12 cellular contexts compared by ENCODE assay signal in the genomic region with DNA sequence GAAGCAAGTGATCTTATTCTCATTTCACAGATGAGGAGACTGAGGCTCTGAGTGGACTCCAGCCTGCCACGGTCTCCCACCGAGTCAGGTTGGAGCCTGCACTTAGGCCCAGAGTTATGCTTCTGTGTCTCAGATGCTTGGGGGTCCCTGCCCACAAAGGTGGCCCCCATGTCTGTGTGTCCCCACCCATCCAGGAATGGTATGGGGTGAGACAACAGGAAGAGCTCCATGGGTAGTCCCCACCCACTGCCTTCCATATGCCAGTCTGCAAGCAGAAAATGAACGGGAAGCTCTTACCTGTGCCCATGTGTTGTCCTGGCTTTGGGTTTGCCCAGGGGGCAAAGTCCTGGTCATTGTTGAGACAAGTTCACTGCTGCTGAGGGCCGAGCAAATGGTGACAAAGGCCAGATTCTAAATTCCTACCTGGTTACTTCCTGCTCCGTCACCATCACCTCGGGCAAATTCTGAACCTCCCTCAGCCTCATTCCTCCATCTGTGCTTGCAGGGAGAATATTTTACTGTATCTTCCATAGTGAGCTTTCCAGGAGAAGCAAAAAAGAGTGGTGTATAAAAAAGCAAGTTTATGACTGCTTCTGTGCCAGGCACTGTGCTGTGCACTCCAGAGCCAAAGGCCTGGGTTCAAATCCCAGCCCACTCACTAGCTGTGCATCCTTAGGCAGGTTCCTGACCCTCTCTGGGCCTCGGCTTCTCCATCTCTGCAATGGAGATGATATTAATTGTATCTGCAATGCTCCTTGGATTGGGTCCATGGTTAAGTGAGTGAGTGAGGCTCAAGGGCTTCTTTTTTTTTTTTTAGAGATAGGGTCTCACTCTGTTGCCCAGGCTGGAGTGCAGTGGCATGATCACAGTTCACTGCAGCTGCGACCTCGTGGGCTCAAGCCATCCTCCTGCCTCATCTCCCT. TPM values are rescaled to one million over a fixed set of nuclear protein-coding genes. Genes with fewer than 3 reads are reported as not detected.
DNase-seq lines count a peak whose midpoint lies in the region; ATAC-seq and TF ChIP-seq lines count a peak whose summit lies in the region.
"Had no signal": no experiment of that assay in that cellular context is flagged by ENCODE, and none has a peak within 500 bp of the region (broad histone marks: within the 10 kb centered on the region; RNA-seq: fewer than 3 reads in every experiment).

No MANE protein-coding gene starts in this region.

- no peaks in the 10 kb centered on the region for H3K9me3 Mint-ChIP-seq in activated CD4-positive, alpha-beta memory T cell treated with anti-CD3 and anti-CD28 coated beads for 36 hours

- peaks cover 47% of the 10 kb centered on the region for H3K36me3 Mint-ChIP-seq in activated CD4-positive, alpha-beta memory T cell treated with anti-CD3 and anti-CD28 coated beads for 36 hours

- no peaks in the 10 kb centered on the region for H3K36me3 ChIP-seq in HEK293 (ENCODE audit: control insufficient read depth in 2 of 2, insufficient read depth in 1 of 2, low read length in 2 of 2)
- H3K36me3 ChIP-seq in esophagus muscularis mucosa, result peaks cover 0 to 5% (median 0%) of the 10 kb centered on the region in 4 donors
- H3K36me3 ChIP-seq in rectal smooth muscle tissue (ENCODE audit: control insufficient read depth, insufficient read depth, low read length), result no peaks in the 10 kb centered on the region

- peaks cover 91% of the 10 kb centered on the region for H3K4me1 Mint-ChIP-seq in activated CD4-positive, alpha-beta memory T cell treated with anti-CD3 and anti-CD28 coated beads for 36 hours (ENCODE audit: low read depth)

- no peak for ATAC-seq in HG03097 (IDR thresholded peaks at IDR 0.05; ENCODE audit: low FRiP score, unreplicated experiment)
- ATAC-seq: Panc1 had no signal

- no peaks in the 10 kb centered on the region for H3K27me3 ChIP-seq in esophagus muscularis mucosa
- H3K27me3 ChIP-seq in rectal smooth muscle tissue (ENCODE audit: control insufficient read depth, insufficient read depth, low read length), result no peaks in the 10 kb centered on the region

- H3K27me3 Mint-ChIP-seq in activated CD4-positive, alpha-beta memory T cell treated with anti-CD3 and anti-CD28 coated beads for 36 hours, result no peaks in the 10 kb centered on the region

- peak overlapping the region; percentile 66 for H3K27ac Mint-ChIP-seq in activated CD4-positive, alpha-beta memory T cell treated with anti-CD3 and anti-CD28 coated beads for 36 hours

- intact Hi-C loops in activated CD4-positive, alpha-beta memory T cell treated with anti-CD3 and anti-CD28 coated beads for 36 hours (cut with micrococcal nuclease), result no loop called here
- intact Hi-C loops in esophagus muscularis mucosa (cut with DNase I), result no loop called here
- intact Hi-C loops in head of caudate nucleus (cut with DNase I), result no loop called here

- TF ChIP-seq CTCF in HEK293 (tag by site-specific recombination; IDR thresholded peaks at IDR 0.05), result no peak
- no peak for TF ChIP-seq CTCF in esophagus muscularis mucosa (IDR thresholded peaks at IDR 0.05)

- POLR2A ChIA-PET in HEK293 (lab: Yijun Ruan, JAX), result no interaction called here
- POLR2A ChIA-PET in activated CD4-positive, alpha-beta memory T cell treated with anti-CD3 and anti-CD28 coated beads for 36 hours (lab: Charles Lee), result interaction anchor here (0.6 to 1.1 kb wide), 2 partner anchors 13 to 88 kb away, joined by 3 to 4 read pairs; no protein-coding TSS in a partner anchor

- H3K27ac ChIP-seq in HEK293 (ENCODE audit: extremely low read depth, low read depth, low read length) (no peak overlapping the region), esophagus muscularis mucosa (replicated peaks in 1 of 4) (peak overlapping the region; percentile 97 to 99 (median 98)), rectal smooth muscle tissue (ENCODE audit: low read depth, low read length) (peak overlapping the region; percentile 99)
- H3K27ac ChIP-seq: HL-60 had no signal

- TF ChIP-seq POLR2A in esophagus muscularis mucosa (IDR thresholded peaks at IDR 0.05; ENCODE audit: low read depth), result no peak

- WGBS in esophagus muscularis mucosa, result 82% methylated on average over 8 of the region's 9 CpGs

- CTCF ChIA-PET in HEK293 (lab: Yijun Ruan, JAX), result no interaction called here
- CTCF ChIA-PET in activated CD4-positive, alpha-beta memory T cell treated with anti-CD3 and anti-CD28 coated beads for 36 hours (lab: Charles Lee), result interaction anchor here (1.1 to 8.9 kb wide), 3 partner anchors 21 to 88 kb away, joined by 3 to 113 read pairs (median 8); no protein-coding TSS in a partner anchor

- DNase-seq in activated CD4-positive, alpha-beta memory T cell treated with anti-CD3 and anti-CD28 coated beads for 36 hours, result no peak
- DNase-seq in esophagus muscularis mucosa (ENCODE audit: extremely low spot score) (no peak), head of caudate nucleus (no peak), epidermal melanocyte (ENCODE audit: insufficient read length, low spot score) (no peak), CD1c-positive myeloid dendritic cell (ENCODE audit: extremely low spot score) (no peak)
- DNase-seq: GOT3, NCI-H187 treated with DMSO at 0.1 percent for 48 hours had no signal

- H3K4me3 ChIP-seq in HEK293 (ENCODE audit: low read depth, low read length) (no peak overlapping the region), esophagus muscularis mucosa (no peak overlapping the region), rectal smooth muscle tissue (ENCODE audit: low read length) (no peak overlapping the region)

- H3K4me1 ChIP-seq in HEK293 (ENCODE audit: control insufficient read depth, insufficient read depth, low read length) (no peaks in the 10 kb centered on the region), esophagus muscularis mucosa (peaks cover 54 to 100% (median 100%) of the 10 kb centered on the region in 4 donors), rectal smooth muscle tissue (ENCODE audit: control insufficient read depth, insufficient read depth, low read length) (peaks cover 37% of the 10 kb centered on the region)

- H3K9me3 ChIP-seq in HEK293 (ENCODE audit: control insufficient read depth, insufficient read depth, low read depth, low read length), result no peaks in the 10 kb centered on the region
- no peaks in the 10 kb centered on the region for H3K9me3 ChIP-seq in esophagus muscularis mucosa

- H3K9ac ChIP-seq in rectal smooth muscle tissue (ENCODE audit: low read length), result no peak overlapping the region

- no peak for TF ChIP-seq EP300 in esophagus muscularis mucosa (IDR thresholded peaks at IDR 0.05)

- no peak overlapping the region for H3K4me3 Mint-ChIP-seq in activated CD4-positive, alpha-beta memory T cell treated with anti-CD3 and anti-CD28 coated beads for 36 hours

TF ChIP-seq in HEK293, 187 proteins besides CTCF, POLR2A, EP300 and RAD21:
- no peak for TF ChIP-seq ZNF366 (tag by site-specific recombination; conservative IDR thresholded peaks at IDR 0.05)
- TF ChIP-seq, protein P1, sequence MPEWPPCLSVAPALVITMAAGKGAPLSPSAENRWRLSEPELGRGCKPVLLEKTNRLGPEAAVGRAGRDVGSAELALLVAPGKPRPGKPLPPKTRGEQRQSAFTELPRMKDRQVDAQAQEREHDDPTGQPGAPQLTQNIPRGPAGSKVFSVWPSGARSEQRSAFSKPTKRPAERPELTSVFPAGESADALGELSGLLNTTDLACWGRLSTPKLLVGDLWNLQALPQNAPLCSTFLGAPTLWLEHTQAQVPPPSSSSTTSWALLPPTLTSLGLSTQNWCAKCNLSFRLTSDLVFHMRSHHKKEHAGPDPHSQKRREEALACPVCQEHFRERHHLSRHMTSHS (tag by site-specific recombination; IDR thresholded peaks at IDR 0.05), result no peak
- 0 out of 2 replicates have a peak, but pooled peaks have one; percentile 23 for TF ChIP-seq ZNF121 (tag by site-specific recombination; IDR thresholded peaks at IDR 0.05)
- TF ChIP-seq ZNF768 (tag by site-specific recombination; IDR thresholded peaks at IDR 0.05), result 0 out of 2 replicates have a peak, but pooled peaks have one; percentile 58
- TF ChIP-seq, protein P2, sequence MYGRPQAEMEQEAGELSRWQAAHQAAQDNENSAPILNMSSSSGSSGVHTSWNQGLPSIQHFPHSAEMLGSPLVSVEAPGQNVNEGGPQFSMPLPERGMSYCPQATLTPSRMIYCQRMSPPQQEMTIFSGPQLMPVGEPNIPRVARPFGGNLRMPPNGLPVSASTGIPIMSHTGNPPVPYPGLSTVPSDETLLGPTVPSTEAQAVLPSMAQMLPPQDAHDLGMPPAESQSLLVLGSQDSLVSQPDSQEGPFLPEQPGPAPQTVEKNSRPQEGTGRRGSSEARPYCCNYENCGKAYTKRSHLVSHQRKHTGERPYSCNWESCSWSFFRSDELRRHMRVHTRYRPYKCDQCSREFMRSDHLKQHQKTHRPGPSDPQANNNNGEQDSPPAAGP (tag by site-specific recombination; IDR thresholded peaks at IDR 0.05), result no peak
- TF ChIP-seq WT1 (tag by site-specific recombination; IDR thresholded peaks at IDR 0.05), result no peak
- TF ChIP-seq ZNF133 (tag by site-specific recombination; IDR thresholded peaks at IDR 0.05), result no peak

RNA-seq across cellular contexts. Expression of a gene that starts 9.3 kb away (rescaled TPM):
- 100 to 1,000 TPM; 146 to 153 TPM for total RNA-seq in activated CD4-positive, alpha-beta memory T cell treated with anti-CD3 and anti-CD28 coated beads for 36 hours
- total RNA-seq in esophagus muscularis mucosa, result 100 to 1,000 TPM in 3 of 4 donors, 10 to 100 TPM in 1; 72.7 to 167 (median 116) TPM

RNA-seq across cellular contexts. Expression of a gene that starts 54.5 kb away (rescaled TPM):
- total RNA-seq in activated CD4-positive, alpha-beta memory T cell treated with anti-CD3 and anti-CD28 coated beads for 36 hours, result 100 to 1,000 TPM; 120 to 121 TPM
- total RNA-seq in esophagus muscularis mucosa, result 10 to 100 TPM; 49.7 to 68.8 (median 64.0) TPM
